Comparison of ENCODE assay signal across 25 cellular contexts in genomic region chr5:24320633-24321032, GRCh38.
"Had no signal": no experiment of that assay in that cellular context is flagged by ENCODE, and none has a peak within 500 bp of the region (broad histone marks: within the 10 kb centered on the region; RNA-seq: fewer than 3 reads in every experiment).

No MANE protein-coding gene starts in this region.

- H3K9me3 ChIP-seq: neutrophil, pancreas, prostate gland, thoracic aorta, thyroid gland, vagina had no signal

- ATAC-seq: naive thymus-derived CD8-positive, alpha-beta T cell; natural killer cell treated with Interleukin-12 subunit alpha and Interleukin-12 subunit beta and Interleukin-15 and Interleukin-18, amount 100 ng/mL, for 72 hours; pancreas; right cardiac atrium; stimulated activated effector memory CD8-positive, alpha-beta T cell treated with anti-CD3 and anti-CD28 coated beads, Interleukin-12 subunit alpha, Interleukin-12 subunit beta, amount 100 ng/mL, for 72 hours; stimulated activated naive B cell treated with anti-CD40 and anti-IgM and Interleukin-4, amounts not matched to agents 10 μg/mL and 1 μg/mL and 100 μg/mL, for 72 hours had no signal

- H3K27ac ChIP-seq: neutrophil, pancreas, prostate gland, sigmoid colon, stomach, thoracic aorta, thyroid gland, tibial nerve, upper lobe of left lung, vagina had no signal

- H3K27me3 ChIP-seq: neutrophil, pancreas, sigmoid colon, stomach, thyroid gland, tibial nerve, upper lobe of left lung, vagina had no signal

- H3K36me3 ChIP-seq: neutrophil, pancreas, prostate gland, sigmoid colon, stomach, thoracic aorta, thyroid gland, tibial nerve, upper lobe of left lung, vagina had no signal

- H3K4me3 ChIP-seq: pancreas, prostate gland, sigmoid colon, stomach, thoracic aorta, thyroid gland, tibial nerve, upper lobe of left lung, vagina had no signal

- H3K4me1 ChIP-seq: pancreas, prostate gland, sigmoid colon, stomach, thyroid gland, tibial nerve, upper lobe of left lung, vagina had no signal

- DNase-seq: naive thymus-derived CD8-positive, alpha-beta T cell; nephron progenitor cell; nucleus accumbens; pancreas; retina; right cardiac atrium; sigmoid colon; small intestine; stimulated activated CD4-positive, alpha-beta T cell treated with anti-CD3 and anti-CD28 coated beads, Interleukin-15, amount 100 ng/mL, for 24 hours; stimulated activated CD4-positive, alpha-beta T cell treated with anti-CD3 and anti-CD28 coated beads, Interleukin-2, amount 100 ng/mL, for 24 hours; stimulated activated CD4-positive, alpha-beta T cell treated with anti-CD3 and anti-CD28 coated beads, Interleukin-2, amount 100 ng/mL, for 48 hours; stimulated activated CD4-positive, alpha-beta T cell treated with anti-CD3 and anti-CD28 coated beads, Interleukin-4, amount 100 ng/mL, for 24 hours; stimulated activated naive B cell treated with anti-CD40 and anti-IgM and Interleukin-4, amounts not matched to agents 10 μg/mL and 1 μg/mL and 100 μg/mL, for 72 hours; stimulated activated naive CD4-positive, alpha-beta T cell treated with Interleukin-2 at 50 U/mL for 16 hours; stomach; thyroid gland; trophoblast cell; upper lobe of left lung had no signal
